In genomic region chr2:101307950-101308431, GRCh38 we compare ENCODE assay signal across 8 cellular contexts. TPM values are rescaled to one million over a fixed set of nuclear protein-coding genes. Genes with fewer than 3 reads are reported as not detected.
DNase-seq lines count a peak whose midpoint lies in the region; ATAC-seq and TF ChIP-seq lines count a peak whose summit lies in the region.

No MANE protein-coding gene starts in this region.

- no peaks in the 10 kb centered on the region for H3K9me3 ChIP-seq in gastrocnemius medialis

- no peak for TF ChIP-seq POLR2A in gastrocnemius medialis (IDR thresholded peaks at IDR 0.05)

- H3K4me1 ChIP-seq in gastrocnemius medialis: peaks cover 26 to 42% of the 10 kb centered on the region in 2 donors

- ATAC-seq in GM21737 (IDR thresholded peaks at IDR 0.05; ENCODE audit: unreplicated experiment): peak; percentile 14
- peak; percentile 23 for ATAC-seq in left ventricle myocardium superior
- ATAC-seq in gastrocnemius medialis: peak; percentile 34 to 53

- intact Hi-C loops in left ventricle myocardium superior (cut with micrococcal nuclease): no loop called here
- intact Hi-C loops in gastrocnemius medialis (cut with DNase I; ENCODE audit: low total_unique reads): loop anchor here (1.0 to 10.0 kb wide), 2 partner anchors 56 to 483 kb away; partner anchors contain the start of genes CNOT11 and NPAS2

- no peaks in the 10 kb centered on the region for H3K36me3 ChIP-seq in gastrocnemius medialis

- H3K27ac ChIP-seq in gastrocnemius medialis: peak overlapping the region; percentile 89 to 98 (median 94)

- TF ChIP-seq CTCF in LNCaP clone FGC (IDR thresholded peaks at IDR 0.05; ENCODE audit: control insufficient read depth, extremely low read depth, insufficient read depth) (no peak), gastrocnemius medialis (IDR thresholded peaks at IDR 0.05 in 4 of 5, conservative IDR thresholded peaks at IDR 0.05 in 1 of 5) (peak in 1 of 5 experiments; percentile 15)

- in situ Hi-C loops in gastrocnemius medialis (cut with MboI; ENCODE audit: low sequenced_read_pairs in 4 of 4): loop anchor here in 1 of 4 donors (10.0 kb wide), 1 partner anchor 53 kb away; the partner anchor contains the start of gene CNOT11

- H3K27me3 ChIP-seq in gastrocnemius medialis: no peaks in the 10 kb centered on the region

- peak overlapping the region; percentile 85 for H3K4me3 ChIP-seq in LNCaP clone FGC (ENCODE audit: low read depth, low read length)
- peak overlapping the region; percentile 81 to 99 (median 90) for H3K4me3 ChIP-seq in gastrocnemius medialis

- peak; percentile 16 for DNase-seq in EH (ENCODE audit: low read depth)
- DNase-seq in LNCaP clone FGC (ENCODE audit: low read depth): no peak
- peak; percentile 48 for DNase-seq in activated naive CD4-positive, alpha-beta T cell treated with anti-CD3 and anti-CD28 coated beads, Interleukin-2, amount 50 U/mL, for 16 hours
- peak; percentile 60 for DNase-seq in left ventricle myocardium superior
- DNase-seq in gastrocnemius medialis: peak in 1 of 2 donors; percentile 28
- no peak for DNase-seq in midbrain (lab: John Stamatoyannopoulos, UW)
- no peak for DNase-seq in dedifferentiated amniotic fluid mesenchymal stem cell (ENCODE audit: extremely low spot score)

RNA-seq across cellular contexts. Expression of gene RNF149, which starts 0.5 kb away (rescaled TPM):
- total RNA-seq in left ventricle myocardium superior (16.6 TPM), gastrocnemius medialis (10 to 100 TPM; 14.7 to 27.7 (median 18.5) TPM)

RNA-seq across cellular contexts. Expression of gene CNOT11, which starts 55.3 kb away (rescaled TPM):
- 37.4 TPM for total RNA-seq in left ventricle myocardium superior
- 10 to 100 TPM; 31.2 to 42.0 (median 35.5) TPM for total RNA-seq in gastrocnemius medialis

Comparison
In these comparisons a context has a peak if more than half of its experiments do, and no peak if none do; other contexts are left out.
1. DNase-seq: peak in EH (single experiment), activated naive CD4-positive, alpha-beta T cell treated with anti-CD3 and anti-CD28 coated beads, Interleukin-2, amount 50 U/mL, for 16 hours (single experiment) and left ventricle myocardium superior (single experiment); none in LNCaP clone FGC (single experiment), midbrain (single experiment) and dedifferentiated amniotic fluid mesenchymal stem cell (single experiment).
2. Peak in every context shown above with its lines, with median percentiles within 50 percentile points of each other: ATAC-seq.